ENCODE assay signal across 1 cellular context in the genomic region with DNA sequence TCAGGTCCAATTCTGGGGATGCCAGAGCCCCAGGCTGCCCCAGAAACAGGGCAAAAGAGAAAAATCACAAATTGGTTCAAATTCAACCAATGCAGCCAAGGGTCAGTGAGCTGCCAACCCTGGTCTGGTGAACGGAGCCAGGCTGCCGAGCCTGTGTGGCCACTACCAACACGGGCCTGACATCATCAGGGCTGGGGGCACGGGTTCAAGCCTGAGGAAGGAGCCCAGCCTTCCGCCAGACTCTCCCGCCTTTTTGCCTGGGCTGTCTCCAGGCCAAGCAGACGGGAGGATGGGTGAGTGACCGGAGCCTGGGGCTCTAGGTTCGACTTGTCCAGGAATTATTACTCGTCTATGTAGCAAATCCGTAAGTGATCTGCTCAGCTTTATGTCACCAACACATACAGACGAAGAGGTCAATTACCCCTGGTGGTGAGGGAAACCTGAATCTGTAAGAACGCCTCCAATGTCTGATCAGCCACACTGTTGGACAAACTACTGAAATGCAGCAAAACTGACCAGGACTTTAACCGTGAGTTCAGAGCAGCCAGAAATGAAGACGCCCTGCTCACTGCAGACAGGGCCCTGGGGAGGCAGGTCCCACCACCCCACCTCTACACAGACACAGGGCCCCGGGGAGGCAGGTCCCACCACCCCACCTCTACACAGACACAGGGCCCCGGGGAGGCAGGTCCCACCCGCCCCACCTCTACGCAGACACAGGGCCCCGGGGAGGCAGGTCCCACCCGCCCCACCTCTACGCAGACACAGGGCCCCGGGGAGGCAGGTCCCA.
TF ChIP-seq lines count a peak whose summit lies in the region.

No MANE protein-coding gene starts in this region.

TF ChIP-seq in WTC11, 78 proteins besides CTCF, POLR2A, EP300 and RAD21 (continued from another document):
- TF ChIP-seq, protein P1, sequence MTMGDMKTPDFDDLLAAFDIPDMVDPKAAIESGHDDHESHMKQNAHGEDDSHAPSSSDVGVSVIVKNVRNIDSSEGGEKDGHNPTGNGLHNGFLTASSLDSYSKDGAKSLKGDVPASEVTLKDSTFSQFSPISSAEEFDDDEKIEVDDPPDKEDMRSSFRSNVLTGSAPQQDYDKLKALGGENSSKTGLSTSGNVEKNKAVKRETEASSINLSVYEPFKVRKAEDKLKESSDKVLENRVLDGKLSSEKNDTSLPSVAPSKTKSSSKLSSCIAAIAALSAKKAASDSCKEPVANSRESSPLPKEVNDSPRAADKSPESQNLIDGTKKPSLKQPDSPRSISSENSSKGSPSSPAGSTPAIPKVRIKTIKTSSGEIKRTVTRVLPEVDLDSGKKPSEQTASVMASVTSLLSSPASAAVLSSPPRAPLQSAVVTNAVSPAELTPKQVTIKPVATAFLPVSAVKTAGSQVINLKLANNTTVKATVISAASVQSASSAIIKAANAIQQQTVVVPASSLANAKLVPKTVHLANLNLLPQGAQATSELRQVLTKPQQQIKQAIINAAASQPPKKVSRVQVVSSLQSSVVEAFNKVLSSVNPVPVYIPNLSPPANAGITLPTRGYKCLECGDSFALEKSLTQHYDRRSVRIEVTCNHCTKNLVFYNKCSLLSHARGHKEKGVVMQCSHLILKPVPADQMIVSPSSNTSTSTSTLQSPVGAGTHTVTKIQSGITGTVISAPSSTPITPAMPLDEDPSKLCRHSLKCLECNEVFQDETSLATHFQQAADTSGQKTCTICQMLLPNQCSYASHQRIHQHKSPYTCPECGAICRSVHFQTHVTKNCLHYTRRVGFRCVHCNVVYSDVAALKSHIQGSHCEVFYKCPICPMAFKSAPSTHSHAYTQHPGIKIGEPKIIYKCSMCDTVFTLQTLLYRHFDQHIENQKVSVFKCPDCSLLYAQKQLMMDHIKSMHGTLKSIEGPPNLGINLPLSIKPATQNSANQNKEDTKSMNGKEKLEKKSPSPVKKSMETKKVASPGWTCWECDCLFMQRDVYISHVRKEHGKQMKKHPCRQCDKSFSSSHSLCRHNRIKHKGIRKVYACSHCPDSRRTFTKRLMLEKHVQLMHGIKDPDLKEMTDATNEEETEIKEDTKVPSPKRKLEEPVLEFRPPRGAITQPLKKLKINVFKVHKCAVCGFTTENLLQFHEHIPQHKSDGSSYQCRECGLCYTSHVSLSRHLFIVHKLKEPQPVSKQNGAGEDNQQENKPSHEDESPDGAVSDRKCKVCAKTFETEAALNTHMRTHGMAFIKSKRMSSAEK (CRISPR knock-in tag; IDR thresholded peaks at IDR 0.05; ENCODE audit: borderline replicate concordance) = no peak
- no peak for TF ChIP-seq NR1H2 (CRISPR knock-in tag; IDR thresholded peaks at IDR 0.05)
- TF ChIP-seq, protein P2, sequence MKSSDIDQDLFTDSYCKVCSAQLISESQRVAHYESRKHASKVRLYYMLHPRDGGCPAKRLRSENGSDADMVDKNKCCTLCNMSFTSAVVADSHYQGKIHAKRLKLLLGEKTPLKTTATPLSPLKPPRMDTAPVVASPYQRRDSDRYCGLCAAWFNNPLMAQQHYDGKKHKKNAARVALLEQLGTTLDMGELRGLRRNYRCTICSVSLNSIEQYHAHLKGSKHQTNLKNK (CRISPR knock-in tag; IDR thresholded peaks at IDR 0.05) = no peak
- no peak for TF ChIP-seq RELA (CRISPR knock-in tag; IDR thresholded peaks at IDR 0.05; ENCODE audit: borderline replicate concordance)
- TF ChIP-seq SOX15 (CRISPR knock-in tag; IDR thresholded peaks at IDR 0.05) = no peak
- TF ChIP-seq PRRX2 (CRISPR knock-in tag; IDR thresholded peaks at IDR 0.05) = no peak
- TF ChIP-seq NR3C1 (CRISPR knock-in tag; conservative IDR thresholded peaks at IDR 0.05; ENCODE audit: low read depth) = no peak
- no peak for TF ChIP-seq CREM (CRISPR knock-in tag; IDR thresholded peaks at IDR 0.05)
- TF ChIP-seq NFYB (CRISPR knock-in tag; conservative IDR thresholded peaks at IDR 0.05; ENCODE audit: low read depth) = no peak
